Comparison of ENCODE assay signal across 1 cellular context in genomic region chr6:111844921-111845320, GRCh38.
TF ChIP-seq lines count a peak whose summit lies in the region.

No MANE protein-coding gene starts in this region.

TF ChIP-seq in IMR-90, 13 proteins besides CTCF, POLR2A, EP300 and RAD21 (continued from another document):
- no peak for TF ChIP-seq ELK1 (IDR thresholded peaks at IDR 0.05; ENCODE audit: borderline replicate concordance, low read depth, low read length)
- no peak for TF ChIP-seq MAFK (IDR thresholded peaks at IDR 0.05; ENCODE audit: low read depth, low read length)
- no peak for TF ChIP-seq CHD1 (IDR thresholded peaks at IDR 0.05; ENCODE audit: low read depth, low read length)
- TF ChIP-seq CEBPB (IDR thresholded peaks at IDR 0.05; ENCODE audit: low read depth, low read length): no peak
- no peak for TF ChIP-seq MAZ (IDR thresholded peaks at IDR 0.05; ENCODE audit: borderline replicate concordance, low read depth, low read length)
- no peak for TF ChIP-seq FOS (IDR thresholded peaks at IDR 0.05; ENCODE audit: low read depth, low read length)
- TF ChIP-seq RCOR1 (IDR thresholded peaks at IDR 0.05; ENCODE audit: insufficient replicate concordance, low read length): no peak
- no peak for TF ChIP-seq RFX5 (IDR thresholded peaks at IDR 0.05; ENCODE audit: low read depth, low read length)
